Comparison of ENCODE assay signal across 6 cellular contexts in the genomic region with DNA sequence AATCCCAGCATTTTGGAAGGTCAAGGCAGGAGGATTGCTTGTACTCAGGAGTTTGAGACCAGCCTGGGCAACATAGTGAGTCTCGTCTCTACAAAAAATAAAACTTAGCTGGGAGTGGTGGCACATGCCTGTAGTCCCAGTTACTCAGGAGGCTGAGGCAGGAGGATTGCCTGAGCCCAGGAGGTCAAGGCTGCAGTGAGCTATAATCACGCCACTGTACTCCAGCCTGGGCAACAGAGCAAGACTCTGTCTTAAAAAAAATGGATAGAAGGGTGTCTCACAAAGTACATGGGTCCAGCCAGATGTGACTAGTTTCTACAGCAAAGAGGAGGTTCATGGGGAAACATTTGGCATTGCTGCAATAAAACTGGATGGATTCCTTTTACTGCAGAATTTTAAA. TPM values are rescaled to one million over a fixed set of nuclear protein-coding genes. Genes with fewer than 3 reads are reported as not detected.
"Had no signal": no experiment of that assay in that cellular context is flagged by ENCODE, and none has a peak within 500 bp of the region (broad histone marks: within the 10 kb centered on the region; RNA-seq: fewer than 3 reads in every experiment).

No MANE protein-coding gene starts in this region.

RNA-seq across cellular contexts. Expression of a gene that starts 27.1 kb away (rescaled TPM):
- total RNA-seq: HT-29, IMR-90, NCI-H460, PC-9, Right ventricle myocardium superior, SJSA1 had no signal
- polyA plus RNA-seq: IMR-90 had no signal

RNA-seq across cellular contexts. Expression of a gene that starts 47.3 kb away (rescaled TPM):
- total RNA-seq: HT-29, IMR-90, NCI-H460, PC-9, SJSA1 had no signal
- polyA plus RNA-seq: IMR-90 had no signal
